In genomic region chr19:40613669-40614594, GRCh38 we compare ENCODE assay signal across 1 cellular context.
A peak's percentile ranks its signal among the peaks of the same experiment; 100 is the strongest.
TF ChIP-seq lines count a peak whose summit lies in the region.

No MANE protein-coding gene starts in this region.

TF ChIP-seq in GM12878, 131 proteins besides CTCF, POLR2A, EP300 and RAD21 (continued from another document):
- no peak for TF ChIP-seq HSF1 (IDR thresholded peaks at IDR 0.05; ENCODE audit: low read depth, low read length)
- peak; percentile 95 for TF ChIP-seq PKNOX1 (IDR thresholded peaks at IDR 0.05)
- peak; percentile 73 for TF ChIP-seq IKZF1 (conservative IDR thresholded peaks at IDR 0.05)
- TF ChIP-seq REST (IDR thresholded peaks at IDR 0.05; ENCODE audit: low read depth, low read length): no peak
- TF ChIP-seq NR2C2 (IDR thresholded peaks at IDR 0.05; ENCODE audit: borderline replicate concordance, control insufficient read depth, insufficient read length, low read depth): no peak
- no peak for TF ChIP-seq PAX8 (IDR thresholded peaks at IDR 0.05)
- no peak for TF ChIP-seq CBX3 (IDR thresholded peaks at IDR 0.05; ENCODE audit: borderline replicate concordance, low read depth)
- TF ChIP-seq TCF7 (IDR thresholded peaks at IDR 0.05; ENCODE audit: borderline replicate concordance): no peak
- no peak for TF ChIP-seq BACH1 (IDR thresholded peaks at IDR 0.05; ENCODE audit: borderline replicate concordance)
- TF ChIP-seq CEBPZ (IDR thresholded peaks at IDR 0.05; ENCODE audit: low read depth, low read length): no peak
- TF ChIP-seq IRF4 (IDR thresholded peaks at IDR 0.05; ENCODE audit: low read depth, low read length): no peak
- 0 out of 2 replicates have a peak, but pooled peaks have one; percentile 12 for TF ChIP-seq CHD2 (IDR thresholded peaks at IDR 0.05; ENCODE audit: borderline replicate concordance, low read depth, low read length)
- peak; percentile 84 for TF ChIP-seq PBX3 (IDR thresholded peaks at IDR 0.05; ENCODE audit: insufficient replicate concordance, low read depth, low read length)
- 0 out of 2 replicates have a peak, but pooled peaks have one; percentile 38 for TF ChIP-seq POLR2AphosphoS5 (IDR thresholded peaks at IDR 0.05; ENCODE audit: low read length)
- 0 out of 2 replicates have a peak, but pooled peaks have one; percentile 11 for TF ChIP-seq DPF2 (IDR thresholded peaks at IDR 0.05)
- no peak for TF ChIP-seq FOS (IDR thresholded peaks at IDR 0.05; ENCODE audit: borderline replicate concordance, extremely low read depth, insufficient read length)
- TF ChIP-seq ZBTB40 (IDR thresholded peaks at IDR 0.05; ENCODE audit: borderline replicate concordance): peak; percentile 68; the same call in 1 of the 2 replicates
- peak; percentile 61 for TF ChIP-seq NBN (IDR thresholded peaks at IDR 0.05)
- TF ChIP-seq RUNX3 (IDR thresholded peaks at IDR 0.05; ENCODE audit: low read length): no peak
- no peak for TF ChIP-seq MXI1 (IDR thresholded peaks at IDR 0.05; ENCODE audit: low read depth, low read length)
- no peak for TF ChIP-seq NR2C1 (IDR thresholded peaks at IDR 0.05)
- TF ChIP-seq RB1 (IDR thresholded peaks at IDR 0.05; ENCODE audit: borderline replicate concordance): no peak
- TF ChIP-seq NKRF (conservative IDR thresholded peaks at IDR 0.05): 0 out of 2 replicates have a peak, but pooled peaks have one; percentile 30
- TF ChIP-seq FOXK2 (IDR thresholded peaks at IDR 0.05): no peak
- no peak for TF ChIP-seq USF2 (IDR thresholded peaks at IDR 0.05; ENCODE audit: borderline replicate concordance, low read depth, low read length)
- TF ChIP-seq SPI1 (IDR thresholded peaks at IDR 0.05; ENCODE audit: borderline replicate concordance, insufficient read depth, low read depth, low read length): peak; percentile 21; the same call in 1 of the 2 replicates
- TF ChIP-seq MLLT1 (IDR thresholded peaks at IDR 0.05): no peak; the same call in 1 of the 2 replicates
TF ChIP-seq in GM12878: peak in this region for 14.
